In the genomic region with DNA sequence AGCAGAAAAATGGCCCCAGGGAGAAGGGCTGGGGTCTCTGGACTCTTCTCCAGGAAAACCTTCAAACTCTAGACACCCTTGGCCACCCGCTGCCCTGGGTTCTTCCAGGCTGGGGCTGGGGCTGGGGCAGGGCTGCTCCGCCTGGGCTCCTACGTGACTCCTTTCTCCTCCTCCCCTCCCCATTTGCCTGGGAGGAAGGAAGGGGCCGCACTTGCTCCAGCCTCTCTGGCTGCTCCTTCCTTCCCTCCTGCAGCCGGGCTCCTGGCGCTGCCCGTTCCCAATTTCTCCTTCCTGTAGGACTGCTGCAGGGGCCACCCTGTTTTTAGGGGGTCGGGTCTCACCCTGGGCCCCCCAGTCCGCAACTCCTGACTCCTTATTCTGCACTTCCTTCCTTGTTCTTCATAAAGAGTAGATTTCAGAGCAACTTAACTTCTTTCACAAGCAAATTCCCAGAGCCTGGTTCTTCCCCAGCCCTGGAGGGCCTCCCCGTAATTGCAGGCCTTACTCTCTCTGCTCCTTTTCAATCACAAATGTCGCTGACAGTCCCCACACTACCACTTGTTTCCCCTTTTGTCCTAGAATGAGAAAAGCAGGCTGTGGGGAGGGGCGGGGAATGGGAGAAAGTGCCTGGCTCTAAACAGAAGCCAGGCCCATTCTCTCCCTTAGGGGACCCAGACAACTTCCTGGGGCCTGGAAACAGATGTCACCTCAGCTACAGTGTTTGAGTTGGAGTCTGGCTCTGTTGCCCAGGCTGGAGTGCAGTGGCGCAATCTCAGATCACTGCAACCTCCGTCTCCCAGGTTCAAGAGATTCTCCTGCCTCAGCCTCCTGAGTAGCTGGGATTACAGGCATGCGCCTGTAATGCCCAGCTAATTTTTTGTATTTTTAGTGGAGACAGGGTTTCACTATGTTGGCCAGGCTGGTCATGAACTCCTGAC, we compare ENCODE assay signal across 16 cellular contexts.
DNase-seq lines count a peak whose midpoint lies in the region; ATAC-seq, FAIRE-seq and TF ChIP-seq lines count a peak whose summit lies in the region.
"Had no signal": no experiment of that assay in that cellular context is flagged by ENCODE, and none has a peak within 500 bp of the region (broad histone marks: within the 10 kb centered on the region; RNA-seq: fewer than 3 reads in every experiment).

No MANE protein-coding gene starts in this region.

- H3K36me3 ChIP-seq in SK-N-SH (replicated peaks in 1 of 2; ENCODE audit: control insufficient read depth in 1 of 2, insufficient read depth in 2 of 2, low read length in 1 of 2) (no peaks in the 10 kb centered on the region), psoas muscle (ENCODE audit: insufficient read depth in 1 of 2, low read depth in 1 of 2) (no peaks in the 10 kb centered on the region)

- no peaks in the 10 kb centered on the region for H3K9me2 ChIP-seq in SK-N-SH

- H3K4me3 Mint-ChIP-seq in type B pancreatic cell, result no peak overlapping the region

- H3K27me3 Mint-ChIP-seq in type B pancreatic cell, result peaks cover 75% of the 10 kb centered on the region

- intact Hi-C loops in psoas muscle (cut with DNase I), result no loop called here

- H3K79me2 ChIP-seq in SK-N-SH (ENCODE audit: insufficient read depth), result no peaks in the 10 kb centered on the region

- WGBS in SK-N-SH (ENCODE audit: low lambda C conversion rate), result 54% methylated on average over 14 of the region's 15 CpGs
- WGBS in psoas muscle, 3 donors, result 40 to 43% (median 42%) methylated on average over 13 to 15 of the region's 15 CpGs

- H3K9ac ChIP-seq in SK-N-SH, result no peak overlapping the region

- no peak for TF ChIP-seq EP300 in SK-N-SH (IDR thresholded peaks at IDR 0.05; ENCODE audit: borderline replicate concordance in 1 of 2, low read depth in 1 of 2, low read length in 1 of 2)

- no peaks in the 10 kb centered on the region for H3K9me3 Mint-ChIP-seq in type B pancreatic cell

- H3F3A ChIP-seq in SK-N-SH (replicated peaks; ENCODE audit: insufficient read depth), result no peaks in the 10 kb centered on the region

- POLR2A ChIA-PET in SK-N-SH (lab: Yijun Ruan, JAX), result no interaction called here

- H4K20me1 ChIP-seq in SK-N-SH (ENCODE audit: insufficient read depth), result no peaks in the 10 kb centered on the region

- no peak for ATAC-seq in SK-N-SH treated with all-trans-retinoic acid at 6 μM for 48 hours
- ATAC-seq in psoas muscle, result no peak
- ATAC-seq: K562 had no signal

- CTCF ChIA-PET in SK-N-SH (lab: Yijun Ruan, JAX), result interaction anchor here (1.0 to 11.7 kb wide), 4 partner anchors 9 to 178 kb away, joined by 3 to 121 read pairs (median 4); no protein-coding TSS in a partner anchor

- peaks cover 9% of the 10 kb centered on the region for H3K4me1 Mint-ChIP-seq in type B pancreatic cell (ENCODE audit: unreplicated experiment)

- no peaks in the 10 kb centered on the region for H3K36me3 Mint-ChIP-seq in type B pancreatic cell

- TF ChIP-seq RAD21 in SK-N-SH (IDR thresholded peaks at IDR 0.05; ENCODE audit: low read length), result no peak

- H3K27me3 ChIP-seq in SK-N-SH (ENCODE audit: insufficient read depth) (peaks cover 28% of the 10 kb centered on the region), psoas muscle (ENCODE audit: insufficient read depth in 3 of 3, low read length in 2 of 3) (peaks cover 0 to 86% (median 27%) of the 10 kb centered on the region in 3 donors)

- H2AFZ ChIP-seq in SK-N-SH (ENCODE audit: low read depth), result no peak overlapping the region
- H2AFZ ChIP-seq: PC-9 had no signal

- TF ChIP-seq CTCF in SK-N-SH (IDR thresholded peaks at IDR 0.05), result no peak
- peak; percentile 62 for TF ChIP-seq CTCF in type B pancreatic cell (conservative IDR thresholded peaks at IDR 0.05)
- TF ChIP-seq CTCF in psoas muscle (IDR thresholded peaks at IDR 0.05), result no peak

- H3K4me2 ChIP-seq in SK-N-SH, result no peak overlapping the region
- H3K4me2 ChIP-seq: PC-9 had no signal

- H3K27ac ChIP-seq in SK-N-SH (ENCODE audit: low read depth in 2 of 2, low read length in 1 of 2), result no peak overlapping the region
- H3K27ac ChIP-seq in psoas muscle, result no peak overlapping the region
- H3K27ac ChIP-seq: 22Rv1, PC-9 had no signal

- FAIRE-seq in frontal cortex (lab: Jason Lieb, UNC), result no peak
- FAIRE-seq: GM18507, K562 had no signal

- DNase-seq in SK-N-SH (peak; percentile 73), UCSD-AML1 (lab: John Stamatoyannopoulos, UW; ENCODE audit: unreplicated experiment) (peak; percentile 50), type B pancreatic cell (ENCODE audit: extremely low spot score, unreplicated experiment) (no peak), psoas muscle (no peak), frontal cortex (ENCODE audit: low spot score in 2 of 2) (no peak)
- no peak for DNase-seq in stimulated activated CD4-positive, alpha-beta T cell treated with anti-CD3 and anti-CD28 coated beads, Interleukin-2, amount 100 ng/mL, for 48 hours
- DNase-seq: C1 segment of cervical spinal cord, NCI-H146, NCI-H2107, PC-9, SHP77 had no signal

- H3K4me1 ChIP-seq in SK-N-SH (ENCODE audit: control insufficient read depth in 1 of 2, insufficient read depth in 2 of 2, low read depth in 1 of 2, low read length in 1 of 2), result peaks cover 0 to 39% of the 10 kb centered on the region in 2 experiments; a peak in 1 of 4 replicates
- H3K4me1 ChIP-seq in psoas muscle, result no peaks in the 10 kb centered on the region

- no peaks in the 10 kb centered on the region for H3K9me3 ChIP-seq in SK-N-SH
- peaks cover 3% of the 10 kb centered on the region for H3K9me3 ChIP-seq in iPS-18c (ENCODE audit: control insufficient read depth, insufficient read depth, low read length)
- H3K9me3 ChIP-seq in psoas muscle, result no peaks in the 10 kb centered on the region

- H3K4me3 ChIP-seq in SK-N-SH (ENCODE audit: low read depth in 2 of 2, low read length in 1 of 2), result no peak overlapping the region
- H3K4me3 ChIP-seq in iPS-18c (ENCODE audit: insufficient read depth, low read depth, low read length), result peak overlapping the region; percentile 15; the same call in 1 of the 2 replicates
- no peak overlapping the region for H3K4me3 ChIP-seq in psoas muscle
- H3K4me3 ChIP-seq: K562, PC-9 had no signal

- no peak overlapping the region for H3K27ac Mint-ChIP-seq in type B pancreatic cell

TF ChIP-seq in SK-N-SH, 30 proteins besides CTCF, POLR2A, EP300 and RAD21 (continues in another document):
- TF ChIP-seq, protein P1, sequence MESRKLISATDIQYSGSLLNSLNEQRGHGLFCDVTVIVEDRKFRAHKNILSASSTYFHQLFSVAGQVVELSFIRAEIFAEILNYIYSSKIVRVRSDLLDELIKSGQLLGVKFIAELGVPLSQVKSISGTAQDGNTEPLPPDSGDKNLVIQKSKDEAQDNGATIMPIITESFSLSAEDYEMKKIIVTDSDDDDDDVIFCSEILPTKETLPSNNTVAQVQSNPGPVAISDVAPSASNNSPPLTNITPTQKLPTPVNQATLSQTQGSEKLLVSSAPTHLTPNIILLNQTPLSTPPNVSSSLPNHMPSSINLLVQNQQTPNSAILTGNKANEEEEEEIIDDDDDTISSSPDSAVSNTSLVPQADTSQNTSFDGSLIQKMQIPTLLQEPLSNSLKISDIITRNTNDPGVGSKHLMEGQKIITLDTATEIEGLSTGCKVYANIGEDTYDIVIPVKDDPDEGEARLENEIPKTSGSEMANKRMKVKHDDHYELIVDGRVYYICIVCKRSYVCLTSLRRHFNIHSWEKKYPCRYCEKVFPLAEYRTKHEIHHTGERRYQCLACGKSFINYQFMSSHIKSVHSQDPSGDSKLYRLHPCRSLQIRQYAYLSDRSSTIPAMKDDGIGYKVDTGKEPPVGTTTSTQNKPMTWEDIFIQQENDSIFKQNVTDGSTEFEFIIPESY (IDR thresholded peaks at IDR 0.05; ENCODE audit: borderline replicate concordance, low read depth), result no peak
- TF ChIP-seq FOXM1 (IDR thresholded peaks at IDR 0.05; ENCODE audit: low read depth) (no peak), MEF2A (IDR thresholded peaks at IDR 0.05; ENCODE audit: borderline replicate concordance, low read depth) (no peak), YY1 (IDR thresholded peaks at IDR 0.05; ENCODE audit: low read depth) (no peak)
- TF ChIP-seq, protein P2, sequence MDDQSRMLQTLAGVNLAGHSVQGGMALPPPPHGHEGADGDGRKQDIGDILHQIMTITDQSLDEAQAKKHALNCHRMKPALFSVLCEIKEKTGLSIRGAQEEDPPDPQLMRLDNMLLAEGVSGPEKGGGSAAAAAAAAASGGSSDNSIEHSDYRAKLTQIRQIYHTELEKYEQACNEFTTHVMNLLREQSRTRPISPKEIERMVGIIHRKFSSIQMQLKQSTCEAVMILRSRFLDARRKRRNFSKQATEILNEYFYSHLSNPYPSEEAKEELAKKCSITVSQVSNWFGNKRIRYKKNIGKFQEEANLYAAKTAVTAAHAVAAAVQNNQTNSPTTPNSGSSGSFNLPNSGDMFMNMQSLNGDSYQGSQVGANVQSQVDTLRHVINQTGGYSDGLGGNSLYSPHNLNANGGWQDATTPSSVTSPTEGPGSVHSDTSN (IDR thresholded peaks at IDR 0.05), result no peak

TF ChIP-seq in SK-N-SH treated with all-trans-retinoic acid at 6 μM for 48 hours, 23 proteins besides CTCF, POLR2A, EP300 and RAD21 (continues in another document):
- TF ChIP-seq, protein P3, sequence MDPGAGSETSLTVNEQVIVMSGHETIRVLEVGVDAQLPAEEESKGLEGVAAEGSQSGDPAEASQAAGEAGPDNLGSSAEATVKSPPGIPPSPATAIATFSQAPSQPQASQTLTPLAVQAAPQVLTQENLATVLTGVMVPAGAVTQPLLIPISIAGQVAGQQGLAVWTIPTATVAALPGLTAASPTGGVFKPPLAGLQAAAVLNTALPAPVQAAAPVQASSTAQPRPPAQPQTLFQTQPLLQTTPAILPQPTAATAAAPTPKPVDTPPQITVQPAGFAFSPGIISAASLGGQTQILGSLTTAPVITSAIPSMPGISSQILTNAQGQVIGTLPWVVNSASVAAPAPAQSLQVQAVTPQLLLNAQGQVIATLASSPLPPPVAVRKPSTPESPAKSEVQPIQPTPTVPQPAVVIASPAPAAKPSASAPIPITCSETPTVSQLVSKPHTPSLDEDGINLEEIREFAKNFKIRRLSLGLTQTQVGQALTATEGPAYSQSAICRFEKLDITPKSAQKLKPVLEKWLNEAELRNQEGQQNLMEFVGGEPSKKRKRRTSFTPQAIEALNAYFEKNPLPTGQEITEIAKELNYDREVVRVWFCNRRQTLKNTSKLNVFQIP (CRISPR knock-in tag; IDR thresholded peaks at IDR 0.05; ENCODE audit: borderline replicate concordance, low read depth), result no peak
- TF ChIP-seq ZNF70 (CRISPR knock-in tag; IDR thresholded peaks at IDR 0.05) (no peak), ZFP3 (CRISPR knock-in tag; IDR thresholded peaks at IDR 0.05) (no peak), SNAI2 (CRISPR knock-in tag; IDR thresholded peaks at IDR 0.05) (no peak), ARNTL (CRISPR knock-in tag; IDR thresholded peaks at IDR 0.05; ENCODE audit: borderline replicate concordance, low read depth) (no peak), GLIS3 (CRISPR knock-in tag; IDR thresholded peaks at IDR 0.05) (no peak), CSDC2 (CRISPR knock-in tag; IDR thresholded peaks at IDR 0.05) (no peak)

Comparison
In these comparisons a context has a peak if more than half of its experiments do, and no peak if none do; other contexts are left out.
1. DNase-seq: peak in SK-N-SH (single experiment) and UCSD-AML1 (single experiment); none in type B pancreatic cell (single experiment), psoas muscle (0 of 2), frontal cortex (0 of 2) and stimulated activated CD4-positive, alpha-beta T cell treated with anti-CD3 and anti-CD28 coated beads, Interleukin-2, amount 100 ng/mL, for 48 hours (0 of 2).